Comparison of ENCODE assay signal across 1 cellular context in genomic region chr15:75785771-75786563, GRCh38.
TF ChIP-seq lines count a peak whose summit lies in the region.

No MANE protein-coding gene starts in this region.

TF ChIP-seq in SK-N-SH treated with all-trans-retinoic acid at 6 μM for 48 hours, 23 proteins besides CTCF, POLR2A, EP300 and RAD21 (continued from another document):
- TF ChIP-seq, protein P1, sequence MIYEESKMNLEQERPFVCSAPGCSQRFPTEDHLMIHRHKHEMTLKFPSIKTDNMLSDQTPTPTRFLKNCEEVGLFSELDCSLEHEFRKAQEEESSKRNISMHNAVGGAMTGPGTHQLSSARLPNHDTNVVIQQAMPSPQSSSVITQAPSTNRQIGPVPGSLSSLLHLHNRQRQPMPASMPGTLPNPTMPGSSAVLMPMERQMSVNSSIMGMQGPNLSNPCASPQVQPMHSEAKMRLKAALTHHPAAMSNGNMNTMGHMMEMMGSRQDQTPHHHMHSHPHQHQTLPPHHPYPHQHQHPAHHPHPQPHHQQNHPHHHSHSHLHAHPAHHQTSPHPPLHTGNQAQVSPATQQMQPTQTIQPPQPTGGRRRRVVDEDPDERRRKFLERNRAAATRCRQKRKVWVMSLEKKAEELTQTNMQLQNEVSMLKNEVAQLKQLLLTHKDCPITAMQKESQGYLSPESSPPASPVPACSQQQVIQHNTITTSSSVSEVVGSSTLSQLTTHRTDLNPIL (CRISPR knock-in tag; IDR thresholded peaks at IDR 0.05; ENCODE audit: low read depth), result no peak
- TF ChIP-seq GLIS3 (CRISPR knock-in tag; IDR thresholded peaks at IDR 0.05) (no peak), TSHZ2 (CRISPR knock-in tag; IDR thresholded peaks at IDR 0.05) (no peak), ESRRG (CRISPR knock-in tag; IDR thresholded peaks at IDR 0.05) (no peak)
TF ChIP-seq in SK-N-SH treated with all-trans-retinoic acid at 6 μM for 48 hours: peak in this region for 0.
